Comparison of ENCODE assay signal across 32 cellular contexts in genomic region chr2:155095613-155096012, GRCh38.
"Had no signal": no experiment of that assay in that cellular context is flagged by ENCODE, and none has a peak within 500 bp of the region (broad histone marks: within the 10 kb centered on the region; RNA-seq: fewer than 3 reads in every experiment).

No MANE protein-coding gene starts in this region.

- H3K9me3 Mint-ChIP-seq: activated naive CD4-positive, alpha-beta T cell treated with anti-CD3 and anti-CD28 coated beads, Interleukin-2, amount 50 U/mL, for 24 hours; activated naive CD8-positive, alpha-beta T cell treated with anti-CD3 and anti-CD28 coated beads for 36 hours; activated naive CD8-positive, alpha-beta T cell treated with anti-CD3 and anti-CD28 coated beads, Interleukin-2, amount 50 U/mL, for 24 hours had no signal

- H3K36me3 ChIP-seq: adrenal gland, esophagus muscularis mucosa, gastroesophageal sphincter had no signal

- H3K4me1 ChIP-seq: adrenal gland, body of pancreas, esophagus muscularis mucosa, gastroesophageal sphincter had no signal

- H3K9me3 ChIP-seq: adrenal gland, body of pancreas, esophagus muscularis mucosa, gastroesophageal sphincter had no signal

- H3K36me3 Mint-ChIP-seq: activated naive CD4-positive, alpha-beta T cell treated with anti-CD3 and anti-CD28 coated beads, Interleukin-2, amount 50 U/mL, for 24 hours; activated naive CD8-positive, alpha-beta T cell treated with anti-CD3 and anti-CD28 coated beads for 36 hours had no signal

- H3K4me3 ChIP-seq: adrenal gland, body of pancreas, esophagus muscularis mucosa, gastroesophageal sphincter had no signal

- H3K27ac ChIP-seq: adrenal gland, body of pancreas, esophagus muscularis mucosa, gastroesophageal sphincter, VCaP had no signal

- H3K27ac Mint-ChIP-seq: activated CD4-positive, alpha-beta memory T cell treated with anti-CD3 and anti-CD28 coated beads, Interleukin-2, amount 10 ng/mL, durations not matched to agents 7 days and 5 days; activated CD4-positive, alpha-beta T cell treated with anti-CD3 and anti-CD28 coated beads, Interleukin-2, amount 10 ng/mL, durations not matched to agents 7 days and 5 days; activated naive CD4-positive, alpha-beta T cell treated with anti-CD3 and anti-CD28 coated beads, Interleukin-2, amount 50 U/mL, for 24 hours; activated naive CD8-positive, alpha-beta T cell treated with anti-CD3 and anti-CD28 coated beads for 36 hours; activated naive CD8-positive, alpha-beta T cell treated with anti-CD3 and anti-CD28 coated beads, Interleukin-2, amount 50 U/mL, for 24 hours; activated T-cell treated with anti-CD3 and anti-CD28 coated beads, Interleukin-2, amount 50 U/mL, for 24 hours; activated T-cell treated with anti-CD3 and anti-CD28 coated beads, Interleukin-2, amount 50 U/mL, for 72 hours; effector memory CD8-positive, alpha-beta T cell; T-helper 17 cell; WTC11 had no signal

- H3K4me3 Mint-ChIP-seq: activated CD4-positive, alpha-beta memory T cell treated with anti-CD3 and anti-CD28 coated beads, Interleukin-2, amount 10 ng/mL, durations not matched to agents 7 days and 5 days; activated CD4-positive, alpha-beta T cell treated with anti-CD3 and anti-CD28 coated beads, Interleukin-2, amount 10 ng/mL, durations not matched to agents 7 days and 5 days; activated naive CD4-positive, alpha-beta T cell treated with anti-CD3 and anti-CD28 coated beads, Interleukin-2, amount 50 U/mL, for 24 hours; activated naive CD8-positive, alpha-beta T cell treated with anti-CD3 and anti-CD28 coated beads for 36 hours; activated naive CD8-positive, alpha-beta T cell treated with anti-CD3 and anti-CD28 coated beads, Interleukin-2, amount 50 U/mL, for 24 hours; activated T-cell treated with anti-CD3 and anti-CD28 coated beads, Interleukin-2, amount 50 U/mL, for 24 hours; activated T-cell treated with anti-CD3 and anti-CD28 coated beads, Interleukin-2, amount 50 U/mL, for 72 hours; effector memory CD8-positive, alpha-beta T cell; T-helper 17 cell; WTC11 had no signal

- H3K4me1 Mint-ChIP-seq: activated CD4-positive, alpha-beta memory T cell treated with anti-CD3 and anti-CD28 coated beads, Interleukin-2, amount 10 ng/mL, durations not matched to agents 7 days and 5 days; activated CD4-positive, alpha-beta T cell treated with anti-CD3 and anti-CD28 coated beads, Interleukin-2, amount 10 ng/mL, durations not matched to agents 7 days and 5 days; activated naive CD4-positive, alpha-beta T cell treated with anti-CD3 and anti-CD28 coated beads, Interleukin-2, amount 50 U/mL, for 24 hours; activated naive CD8-positive, alpha-beta T cell treated with anti-CD3 and anti-CD28 coated beads for 36 hours; activated naive CD8-positive, alpha-beta T cell treated with anti-CD3 and anti-CD28 coated beads, Interleukin-2, amount 50 U/mL, for 24 hours; T-helper 17 cell had no signal

- H3K27me3 Mint-ChIP-seq: activated CD4-positive, alpha-beta memory T cell treated with anti-CD3 and anti-CD28 coated beads, Interleukin-2, amount 10 ng/mL, durations not matched to agents 7 days and 5 days; activated CD4-positive, alpha-beta T cell treated with anti-CD3 and anti-CD28 coated beads, Interleukin-2, amount 10 ng/mL, durations not matched to agents 7 days and 5 days; activated naive CD4-positive, alpha-beta T cell treated with anti-CD3 and anti-CD28 coated beads, Interleukin-2, amount 50 U/mL, for 24 hours; activated naive CD8-positive, alpha-beta T cell treated with anti-CD3 and anti-CD28 coated beads for 36 hours; activated naive CD8-positive, alpha-beta T cell treated with anti-CD3 and anti-CD28 coated beads, Interleukin-2, amount 50 U/mL, for 24 hours; activated T-cell treated with anti-CD3 and anti-CD28 coated beads, Interleukin-2, amount 50 U/mL, for 24 hours; effector memory CD8-positive, alpha-beta T cell; T-helper 17 cell had no signal

- H3K27me3 ChIP-seq: adrenal gland, body of pancreas, esophagus muscularis mucosa, gastroesophageal sphincter had no signal

- ATAC-seq: activated naive CD8-positive, alpha-beta T cell treated with anti-CD3 and anti-CD28 coated beads, Interleukin-2, amount 50 U/mL, for 24 hours; activated T-cell treated with anti-CD3 and anti-CD28 coated beads, Interleukin-2, amount 50 U/mL, for 72 hours; body of pancreas; effector memory CD8-positive, alpha-beta T cell; gastroesophageal sphincter; T-helper 17 cell; WTC11 had no signal

- DNase-seq: activated CD4-positive, alpha-beta memory T cell treated with anti-CD3 and anti-CD28 coated beads, Interleukin-2, amount 10 ng/mL, durations not matched to agents 7 days and 5 days; activated CD4-positive, alpha-beta T cell treated with anti-CD3 and anti-CD28 coated beads for 1 hour; activated CD4-positive, alpha-beta T cell treated with anti-CD3 and anti-CD28 coated beads for 4 hours; activated CD4-positive, alpha-beta T cell treated with anti-CD3 and anti-CD28 coated beads, Interleukin-2, amount 10 ng/mL, durations not matched to agents 7 days and 5 days; activated CD4-positive, alpha-beta T cell treated with anti-CD3 and anti-CD28 coated beads, Interleukin-2, amount 50 U/mL, for 4 hours; activated CD8-positive, alpha-beta memory T cell treated with anti-CD3 and anti-CD28 coated beads, Interleukin-2, amount 50 U/mL, for 48 hours; activated gamma-delta T cell; activated naive CD4-positive, alpha-beta T cell; activated naive CD8-positive, alpha-beta T cell treated with anti-CD3 and anti-CD28 coated beads for 36 hours; activated naive CD8-positive, alpha-beta T cell treated with anti-CD3 and anti-CD28 coated beads, Interleukin-2, amount 50 U/mL, for 24 hours; activated T-cell treated with anti-CD3 and anti-CD28 coated beads for 4 hours; activated T-cell treated with anti-CD3 and anti-CD28 coated beads, Interleukin-2, amount 50 U/mL, for 24 hours; activated T-cell treated with anti-CD3 and anti-CD28 coated beads, Interleukin-2, amount 50 U/mL, for 72 hours; adrenal gland; amygdala; aorta; body of pancreas; caudate nucleus; cortex of kidney; dermis blood vessel endothelial cell; effector CD4-positive, alpha-beta T cell; effector memory CD8-positive, alpha-beta T cell; erythroblast; foreskin melanocyte; head of caudate nucleus; hippocampal formation; T-helper 17 cell had no signal
